18 cellular contexts compared by ENCODE assay signal in genomic region chr7:46566375-46566774, GRCh38.
DNase-seq lines count a peak whose midpoint lies in the region; TF ChIP-seq lines count a peak whose summit lies in the region.
"Had no signal": no experiment of that assay in that cellular context is flagged by ENCODE, and none has a peak within 500 bp of the region (broad histone marks: within the 10 kb centered on the region; RNA-seq: fewer than 3 reads in every experiment).

No MANE protein-coding gene starts in this region.

- no peak for DNase-seq in MCF 10A (ENCODE audit: unreplicated experiment)
- DNase-seq in breast epithelium (ENCODE audit: low spot score in 2 of 2), result no peak
- no peak for DNase-seq in esophagus squamous epithelium (lab: John Stamatoyannopoulos, UW)
- no peak for DNase-seq in mesenchymal stem cell
- no peak for DNase-seq in activated CD4-positive, alpha-beta T cell treated with anti-CD3 and anti-CD28 coated beads, Interleukin-2, amount 10 ng/mL, durations not matched to agents 7 days and 5 days
- no peak for DNase-seq in medulla oblongata (ENCODE audit: extremely low spot score)
- no peak for DNase-seq in NCI-H2196 treated with DMSO at 0.1 percent for 48 hours (lab: John Stamatoyannopoulos, UW; ENCODE audit: unreplicated experiment)
- DNase-seq in stomach, result no peak
- DNase-seq: DMS153, NCI-H1092, NCI-H1694, NCI-H446, NCI-H748 treated with DMSO at 0.1 percent for 48 hours had no signal

- no peak overlapping the region for H2BK5ac ChIP-seq in mesenchymal stem cell (ENCODE audit: low read depth, low read length, poor library complexity, severe bottlenecking)

- BruUV-seq in MCF 10A (replicated peaks; lab: Mats Ljungman, UMichigan), result no TSS peak

- no peak overlapping the region for H3K18ac ChIP-seq in mesenchymal stem cell (ENCODE audit: low read depth in 1 of 2, low read length in 2 of 2)

- H2AFZ ChIP-seq in mesenchymal stem cell (ENCODE audit: low read depth, low read length), result no peak overlapping the region

- H3K27me3 ChIP-seq in breast epithelium (no peaks in the 10 kb centered on the region), esophagus squamous epithelium (no peaks in the 10 kb centered on the region), mesenchymal stem cell (ENCODE audit: control insufficient read depth in 1 of 2, insufficient read depth in 1 of 2, low read length in 2 of 2) (no peaks in the 10 kb centered on the region), stomach (no peaks in the 10 kb centered on the region)

- peaks cover 41% of the 10 kb centered on the region for H3K4me1 Mint-ChIP-seq in MCF 10A (ENCODE audit: insufficient read depth, unreplicated experiment)
- no peaks in the 10 kb centered on the region for H3K4me1 Mint-ChIP-seq in activated CD4-positive, alpha-beta T cell treated with anti-CD3 and anti-CD28 coated beads, Interleukin-2, amount 10 ng/mL, durations not matched to agents 7 days and 5 days

- peaks cover 1% of the 10 kb centered on the region for H3K9me3 Mint-ChIP-seq in MCF 10A (ENCODE audit: unreplicated experiment)
- H3K9me3 Mint-ChIP-seq in activated CD4-positive, alpha-beta T cell treated with anti-CD3 and anti-CD28 coated beads, Interleukin-2, amount 10 ng/mL, durations not matched to agents 7 days and 5 days, result peaks cover 8% of the 10 kb centered on the region

- H4K8ac ChIP-seq in mesenchymal stem cell (ENCODE audit: low read length), result no peak overlapping the region

- H3K4ac ChIP-seq in mesenchymal stem cell (ENCODE audit: low read depth in 1 of 2, low read length in 2 of 2), result no peak overlapping the region

- H3K36me3 ChIP-seq in breast epithelium (no peaks in the 10 kb centered on the region), esophagus squamous epithelium (no peaks in the 10 kb centered on the region), mesenchymal stem cell (ENCODE audit: control insufficient read depth in 1 of 2, insufficient read depth in 2 of 2, low read depth in 1 of 2, low read length in 2 of 2) (no peaks in the 10 kb centered on the region), stomach (no peaks in the 10 kb centered on the region)

- no peak overlapping the region for H2BK120ac ChIP-seq in mesenchymal stem cell (ENCODE audit: low read depth, low read length)

- H3K4me3 ChIP-seq in breast epithelium (no peak overlapping the region), esophagus squamous epithelium (no peak overlapping the region), mesenchymal stem cell (ENCODE audit: insufficient read depth in 1 of 2, low read depth in 1 of 2, low read length in 2 of 2) (no peak overlapping the region), stomach (no peak overlapping the region)
- H3K4me3 ChIP-seq: K562, SK-N-MC had no signal

- intact Hi-C loops in MCF 10A (cut with micrococcal nuclease) (loop anchor here (10.0 kb wide), 1 partner anchor 642 kb away; the partner anchor contains the start of gene IGFBP3), breast epithelium (cut with DNase I; ENCODE audit: low total_unique reads) (no loop called here), esophagus squamous epithelium (cut with DNase I) (no loop called here), stomach (cut with DNase I; ENCODE audit: low total_unique reads) (no loop called here)

- H3K9me3 ChIP-seq in breast epithelium, result no peaks in the 10 kb centered on the region
- H3K9me3 ChIP-seq in esophagus squamous epithelium, result no peaks in the 10 kb centered on the region
- no peaks in the 10 kb centered on the region for H3K9me3 ChIP-seq in mesenchymal stem cell (ENCODE audit: control insufficient read depth, low read length)
- H3K9me3 ChIP-seq in stomach, result peaks cover 0 to 2% (median 0%) of the 10 kb centered on the region in 4 donors

- peak overlapping the region; percentile 26 for H3K9ac ChIP-seq in mesenchymal stem cell (ENCODE audit: low read length)

- H3K36me3 Mint-ChIP-seq in MCF 10A (ENCODE audit: insufficient read depth, unreplicated experiment), result no peaks in the 10 kb centered on the region
- no peaks in the 10 kb centered on the region for H3K36me3 Mint-ChIP-seq in activated CD4-positive, alpha-beta T cell treated with anti-CD3 and anti-CD28 coated beads, Interleukin-2, amount 10 ng/mL, durations not matched to agents 7 days and 5 days (ENCODE audit: low read depth)

- TF ChIP-seq POLR2A in breast epithelium (IDR thresholded peaks at IDR 0.05) (no peak), esophagus squamous epithelium (IDR thresholded peaks at IDR 0.05) (no peak), stomach (IDR thresholded peaks at IDR 0.05) (no peak)

- no peak overlapping the region for H4K91ac ChIP-seq in mesenchymal stem cell (ENCODE audit: low read length)

- no peak overlapping the region for H2BK12ac ChIP-seq in mesenchymal stem cell (ENCODE audit: low read length in 2 of 2)

- TF ChIP-seq CTCF in MCF 10A (IDR thresholded peaks at IDR 0.05; ENCODE audit: unreplicated experiment) (no peak), breast epithelium (IDR thresholded peaks at IDR 0.05) (no peak), esophagus squamous epithelium (IDR thresholded peaks at IDR 0.05) (no peak), stomach (IDR thresholded peaks at IDR 0.05) (no peak)

- no peaks in the 10 kb centered on the region for H3K27me3 Mint-ChIP-seq in MCF 10A (ENCODE audit: insufficient read depth, unreplicated experiment)
- H3K27me3 Mint-ChIP-seq in activated CD4-positive, alpha-beta T cell treated with anti-CD3 and anti-CD28 coated beads, Interleukin-2, amount 10 ng/mL, durations not matched to agents 7 days and 5 days, result no peaks in the 10 kb centered on the region

- no peaks in the 10 kb centered on the region for H3K4me1 ChIP-seq in breast epithelium
- H3K4me1 ChIP-seq in esophagus squamous epithelium, result peaks cover 9 to 40% (median 10%) of the 10 kb centered on the region in 3 donors
- H3K4me1 ChIP-seq in mesenchymal stem cell (ENCODE audit: control insufficient read depth, insufficient read depth, low read depth, low read length), result peaks cover 17% of the 10 kb centered on the region
- no peaks in the 10 kb centered on the region for H3K4me1 ChIP-seq in stomach

- WGBS in esophagus squamous epithelium, 2 donors, result 62 to 65% methylated on average over 3 of the region's 3 CpGs
- 100% methylated on average over 1 of the region's 3 CpGs for WGBS in mesenchymal stem cell
- WGBS in stomach, 5 donors, result 85 to 90% (median 87%) methylated on average over 3 of the region's 3 CpGs

- POLR2A ChIA-PET in MCF 10A (lab: Yijun Ruan, JAX), result interaction anchor here (0.7 to 1.6 kb wide), 5 partner anchors 8 to 85 kb away, joined by 3 to 7 read pairs (median 3); no protein-coding TSS in a partner anchor
- POLR2A ChIA-PET in activated CD4-positive, alpha-beta T cell treated with anti-CD3 and anti-CD28 coated beads, Interleukin-2, amount 10 ng/mL, durations not matched to agents 7 days and 5 days (lab: Charles Lee), result no interaction called here

- CTCF ChIA-PET in MCF 10A (lab: Yijun Ruan, JAX), result interaction anchor here (0.7 kb wide), 1 partner anchor 64 kb away, joined by 3 read pairs; no protein-coding TSS in a partner anchor
- CTCF ChIA-PET in activated CD4-positive, alpha-beta T cell treated with anti-CD3 and anti-CD28 coated beads, Interleukin-2, amount 10 ng/mL, durations not matched to agents 7 days and 5 days (lab: Charles Lee), result no interaction called here

- no peak for TF ChIP-seq EP300 in stomach (IDR thresholded peaks at IDR 0.05)

- H3K27ac ChIP-seq in breast epithelium (no peak overlapping the region), esophagus squamous epithelium (peak overlapping the region; percentile 7 to 83 (median 72)), mesenchymal stem cell (ENCODE audit: low read length, poor library complexity, severe bottlenecking) (no peak overlapping the region), stomach (no peak overlapping the region)
- H3K27ac ChIP-seq: 22Rv1, C4-2B, HL-60, SK-N-MC had no signal

- no peak overlapping the region for H3K14ac ChIP-seq in mesenchymal stem cell (ENCODE audit: low read length in 2 of 2)

- no peak overlapping the region for H3K23ac ChIP-seq in mesenchymal stem cell (ENCODE audit: low read length in 2 of 2)

- H3K4me3 Mint-ChIP-seq in MCF 10A (ENCODE audit: unreplicated experiment), result no peak overlapping the region
- H3K4me3 Mint-ChIP-seq in activated CD4-positive, alpha-beta T cell treated with anti-CD3 and anti-CD28 coated beads, Interleukin-2, amount 10 ng/mL, durations not matched to agents 7 days and 5 days, result no peak overlapping the region

- no peaks in the 10 kb centered on the region for H3K79me1 ChIP-seq in mesenchymal stem cell (replicated peaks; ENCODE audit: low read length, poor library complexity, severe bottlenecking)

- peak overlapping the region; percentile 85 for H3K27ac Mint-ChIP-seq in MCF 10A (ENCODE audit: low read depth, unreplicated experiment)
- no peak overlapping the region for H3K27ac Mint-ChIP-seq in activated CD4-positive, alpha-beta T cell treated with anti-CD3 and anti-CD28 coated beads, Interleukin-2, amount 10 ng/mL, durations not matched to agents 7 days and 5 days

- no peak overlapping the region for H3K4me2 ChIP-seq in mesenchymal stem cell (ENCODE audit: low read length, poor library complexity, severe bottlenecking)

- H2BK15ac ChIP-seq in mesenchymal stem cell (ENCODE audit: low read depth, poor library complexity, severe bottlenecking), result no peak overlapping the region

- H2AK5ac ChIP-seq in mesenchymal stem cell (ENCODE audit: low read length, severe bottlenecking), result no peak overlapping the region

Comparison
In these comparisons a context has a peak if more than half of its experiments do, and no peak if none do; other contexts are left out.
1. H3K27ac ChIP-seq: peak in esophagus squamous epithelium (4 of 4); none in breast epithelium (0 of 2), mesenchymal stem cell (single experiment) and stomach (0 of 5).